In the genomic region with DNA sequence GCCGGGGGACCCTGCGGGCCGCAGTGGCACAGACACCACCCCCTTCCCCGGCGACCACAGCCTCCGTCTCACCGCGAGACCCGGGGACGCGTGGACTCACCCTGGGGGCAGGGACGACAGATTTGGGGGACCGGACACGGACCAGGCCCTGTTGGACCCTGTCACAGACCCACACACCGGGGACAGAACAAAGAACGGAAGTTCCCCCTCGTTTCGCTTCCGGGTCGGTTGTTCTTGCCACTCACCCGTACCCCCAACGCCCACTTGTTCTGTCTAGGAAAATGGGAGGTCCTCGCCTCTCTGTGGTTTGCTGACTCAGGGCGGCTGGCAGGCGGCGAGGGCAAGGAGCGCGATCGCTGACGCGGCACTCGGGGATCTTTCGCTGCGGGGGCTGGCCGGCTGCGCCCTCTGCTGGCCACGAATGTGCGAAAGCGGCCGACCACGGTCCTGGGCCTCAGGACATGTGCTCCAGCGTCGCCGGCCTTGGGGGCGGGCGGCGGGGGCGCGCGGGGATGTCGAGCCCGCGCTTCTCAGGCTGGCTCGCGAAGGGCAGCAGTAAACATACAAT, we compare ENCODE assay signal across 1 cellular context.
TF ChIP-seq lines count a peak whose summit lies in the region.

A gene (minus strand): TSS at position 189 of the 568 bp plus-strand sequence. CDS start 4,366 bp downstream, outside the sequence.

TF ChIP-seq in HepG2, 621 proteins besides CTCF, POLR2A, EP300 and RAD21 (continued from another document and continues in another):
- TF ChIP-seq, protein P1, sequence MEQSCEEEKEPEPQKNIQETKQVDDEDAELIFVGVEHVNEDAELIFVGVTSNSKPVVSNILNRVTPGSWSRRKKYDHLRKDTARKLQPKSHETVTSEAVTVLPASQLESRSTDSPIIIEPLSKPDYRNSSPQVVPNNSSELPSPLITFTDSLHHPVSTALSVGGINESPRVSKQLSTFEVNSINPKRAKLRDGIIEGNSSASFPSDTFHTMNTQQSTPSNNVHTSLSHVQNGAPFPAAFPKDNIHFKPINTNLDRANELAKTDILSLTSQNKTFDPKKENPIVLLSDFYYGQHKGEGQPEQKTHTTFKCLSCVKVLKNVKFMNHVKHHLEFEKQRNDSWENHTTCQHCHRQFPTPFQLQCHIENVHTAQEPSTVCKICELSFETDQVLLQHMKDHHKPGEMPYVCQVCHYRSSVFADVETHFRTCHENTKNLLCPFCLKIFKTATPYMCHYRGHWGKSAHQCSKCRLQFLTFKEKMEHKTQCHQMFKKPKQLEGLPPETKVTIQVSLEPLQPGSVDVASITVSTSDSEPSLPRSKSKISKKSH (CRISPR knock-in tag; IDR thresholded peaks at IDR 0.05; ENCODE audit: borderline replicate concordance) = peak; percentile 64; the same call in 1 of the 2 replicates
- TF ChIP-seq ZSCAN25 (CRISPR knock-in tag; IDR thresholded peaks at IDR 0.05) = no peak; the same call in none of the 2 replicates
- TF ChIP-seq MYNN (CRISPR knock-in tag; IDR thresholded peaks at IDR 0.05; ENCODE audit: low read depth) = no peak; the same call in 1 of the 2 replicates
- no peak for TF ChIP-seq ZNF468 (CRISPR knock-in tag; IDR thresholded peaks at IDR 0.05)
- no peak for TF ChIP-seq ZNF672 (CRISPR knock-in tag; IDR thresholded peaks at IDR 0.05)
- TF ChIP-seq ZFYVE20 (CRISPR knock-in tag; IDR thresholded peaks at IDR 0.05; ENCODE audit: borderline replicate concordance, low read depth) = 0 out of 2 replicates have a peak, but pooled peaks have one; percentile 31
- no peak for TF ChIP-seq ZNF737 (CRISPR knock-in tag; IDR thresholded peaks at IDR 0.05; ENCODE audit: borderline replicate concordance)
- TF ChIP-seq FOSL2 (CRISPR knock-in tag; IDR thresholded peaks at IDR 0.05) = peak; percentile 89
- TF ChIP-seq, protein P2, sequence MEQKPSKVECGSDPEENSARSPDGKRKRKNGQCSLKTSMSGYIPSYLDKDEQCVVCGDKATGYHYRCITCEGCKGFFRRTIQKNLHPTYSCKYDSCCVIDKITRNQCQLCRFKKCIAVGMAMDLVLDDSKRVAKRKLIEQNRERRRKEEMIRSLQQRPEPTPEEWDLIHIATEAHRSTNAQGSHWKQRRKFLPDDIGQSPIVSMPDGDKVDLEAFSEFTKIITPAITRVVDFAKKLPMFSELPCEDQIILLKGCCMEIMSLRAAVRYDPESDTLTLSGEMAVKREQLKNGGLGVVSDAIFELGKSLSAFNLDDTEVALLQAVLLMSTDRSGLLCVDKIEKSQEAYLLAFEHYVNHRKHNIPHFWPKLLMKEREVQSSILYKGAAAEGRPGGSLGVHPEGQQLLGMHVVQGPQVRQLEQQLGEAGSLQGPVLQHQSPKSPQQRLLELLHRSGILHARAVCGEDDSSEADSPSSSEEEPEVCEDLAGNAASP (CRISPR knock-in tag; IDR thresholded peaks at IDR 0.05; ENCODE audit: borderline replicate concordance) = no peak; the same call in 1 of the 2 replicates
- TF ChIP-seq CEBPB (IDR thresholded peaks at IDR 0.05; ENCODE audit: borderline replicate concordance, low read depth, low read length) = no peak
- TF ChIP-seq, protein P3, sequence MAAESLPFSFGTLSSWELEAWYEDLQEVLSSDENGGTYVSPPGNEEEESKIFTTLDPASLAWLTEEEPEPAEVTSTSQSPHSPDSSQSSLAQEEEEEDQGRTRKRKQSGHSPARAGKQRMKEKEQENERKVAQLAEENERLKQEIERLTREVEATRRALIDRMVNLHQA (CRISPR knock-in tag; IDR thresholded peaks at IDR 0.05) = no peak
- TF ChIP-seq PLRG1 (conservative IDR thresholded peaks at IDR 0.05) = no peak
- TF ChIP-seq, protein P4, sequence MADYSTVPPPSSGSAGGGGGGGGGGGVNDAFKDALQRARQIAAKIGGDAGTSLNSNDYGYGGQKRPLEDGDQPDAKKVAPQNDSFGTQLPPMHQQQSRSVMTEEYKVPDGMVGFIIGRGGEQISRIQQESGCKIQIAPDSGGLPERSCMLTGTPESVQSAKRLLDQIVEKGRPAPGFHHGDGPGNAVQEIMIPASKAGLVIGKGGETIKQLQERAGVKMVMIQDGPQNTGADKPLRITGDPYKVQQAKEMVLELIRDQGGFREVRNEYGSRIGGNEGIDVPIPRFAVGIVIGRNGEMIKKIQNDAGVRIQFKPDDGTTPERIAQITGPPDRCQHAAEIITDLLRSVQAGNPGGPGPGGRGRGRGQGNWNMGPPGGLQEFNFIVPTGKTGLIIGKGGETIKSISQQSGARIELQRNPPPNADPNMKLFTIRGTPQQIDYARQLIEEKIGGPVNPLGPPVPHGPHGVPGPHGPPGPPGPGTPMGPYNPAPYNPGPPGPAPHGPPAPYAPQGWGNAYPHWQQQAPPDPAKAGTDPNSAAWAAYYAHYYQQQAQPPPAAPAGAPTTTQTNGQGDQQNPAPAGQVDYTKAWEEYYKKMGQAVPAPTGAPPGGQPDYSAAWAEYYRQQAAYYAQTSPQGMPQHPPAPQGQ (CRISPR knock-in tag; IDR thresholded peaks at IDR 0.05; ENCODE audit: borderline replicate concordance) = peak; percentile 96; the same call in 1 of the 2 replicates
- TF ChIP-seq, protein P5, sequence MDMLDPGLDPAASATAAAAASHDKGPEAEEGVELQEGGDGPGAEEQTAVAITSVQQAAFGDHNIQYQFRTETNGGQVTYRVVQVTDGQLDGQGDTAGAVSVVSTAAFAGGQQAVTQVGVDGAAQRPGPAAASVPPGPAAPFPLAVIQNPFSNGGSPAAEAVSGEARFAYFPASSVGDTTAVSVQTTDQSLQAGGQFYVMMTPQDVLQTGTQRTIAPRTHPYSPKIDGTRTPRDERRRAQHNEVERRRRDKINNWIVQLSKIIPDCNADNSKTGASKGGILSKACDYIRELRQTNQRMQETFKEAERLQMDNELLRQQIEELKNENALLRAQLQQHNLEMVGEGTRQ (IDR thresholded peaks at IDR 0.05; ENCODE audit: low read depth, low read length) = no peak
- TF ChIP-seq, protein P5 (CRISPR knock-in tag; IDR thresholded peaks at IDR 0.05; ENCODE audit: borderline replicate concordance) = peak; percentile 41; the same call in 1 of the 2 replicates
- TF ChIP-seq ZNF816 (CRISPR knock-in tag; IDR thresholded peaks at IDR 0.05; ENCODE audit: borderline replicate concordance) = peak; percentile 79
- TF ChIP-seq CBFB (CRISPR knock-in tag; IDR thresholded peaks at IDR 0.05) = peak; percentile 78
- peak; percentile 82 for TF ChIP-seq GFI1 (CRISPR knock-in tag; IDR thresholded peaks at IDR 0.05; ENCODE audit: borderline replicate concordance)
- TF ChIP-seq, protein P6, sequence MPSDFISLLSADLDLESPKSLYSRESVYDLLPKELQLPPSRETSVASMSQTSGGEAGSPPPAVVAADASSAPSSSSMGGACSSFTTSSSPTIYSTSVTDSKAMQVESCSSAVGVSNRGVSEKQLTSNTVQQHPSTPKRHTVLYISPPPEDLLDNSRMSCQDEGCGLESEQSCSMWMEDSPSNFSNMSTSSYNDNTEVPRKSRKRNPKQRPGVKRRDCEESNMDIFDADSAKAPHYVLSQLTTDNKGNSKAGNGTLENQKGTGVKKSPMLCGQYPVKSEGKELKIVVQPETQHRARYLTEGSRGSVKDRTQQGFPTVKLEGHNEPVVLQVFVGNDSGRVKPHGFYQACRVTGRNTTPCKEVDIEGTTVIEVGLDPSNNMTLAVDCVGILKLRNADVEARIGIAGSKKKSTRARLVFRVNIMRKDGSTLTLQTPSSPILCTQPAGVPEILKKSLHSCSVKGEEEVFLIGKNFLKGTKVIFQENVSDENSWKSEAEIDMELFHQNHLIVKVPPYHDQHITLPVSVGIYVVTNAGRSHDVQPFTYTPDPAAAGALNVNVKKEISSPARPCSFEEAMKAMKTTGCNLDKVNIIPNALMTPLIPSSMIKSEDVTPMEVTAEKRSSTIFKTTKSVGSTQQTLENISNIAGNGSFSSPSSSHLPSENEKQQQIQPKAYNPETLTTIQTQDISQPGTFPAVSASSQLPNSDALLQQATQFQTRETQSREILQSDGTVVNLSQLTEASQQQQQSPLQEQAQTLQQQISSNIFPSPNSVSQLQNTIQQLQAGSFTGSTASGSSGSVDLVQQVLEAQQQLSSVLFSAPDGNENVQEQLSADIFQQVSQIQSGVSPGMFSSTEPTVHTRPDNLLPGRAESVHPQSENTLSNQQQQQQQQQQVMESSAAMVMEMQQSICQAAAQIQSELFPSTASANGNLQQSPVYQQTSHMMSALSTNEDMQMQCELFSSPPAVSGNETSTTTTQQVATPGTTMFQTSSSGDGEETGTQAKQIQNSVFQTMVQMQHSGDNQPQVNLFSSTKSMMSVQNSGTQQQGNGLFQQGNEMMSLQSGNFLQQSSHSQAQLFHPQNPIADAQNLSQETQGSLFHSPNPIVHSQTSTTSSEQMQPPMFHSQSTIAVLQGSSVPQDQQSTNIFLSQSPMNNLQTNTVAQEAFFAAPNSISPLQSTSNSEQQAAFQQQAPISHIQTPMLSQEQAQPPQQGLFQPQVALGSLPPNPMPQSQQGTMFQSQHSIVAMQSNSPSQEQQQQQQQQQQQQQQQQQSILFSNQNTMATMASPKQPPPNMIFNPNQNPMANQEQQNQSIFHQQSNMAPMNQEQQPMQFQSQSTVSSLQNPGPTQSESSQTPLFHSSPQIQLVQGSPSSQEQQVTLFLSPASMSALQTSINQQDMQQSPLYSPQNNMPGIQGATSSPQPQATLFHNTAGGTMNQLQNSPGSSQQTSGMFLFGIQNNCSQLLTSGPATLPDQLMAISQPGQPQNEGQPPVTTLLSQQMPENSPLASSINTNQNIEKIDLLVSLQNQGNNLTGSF (CRISPR knock-in tag; IDR thresholded peaks at IDR 0.05) = no peak
- no peak for TF ChIP-seq WIZ (CRISPR knock-in tag; IDR thresholded peaks at IDR 0.05)
- TF ChIP-seq XRCC5 (optimal IDR thresholded peaks at IDR 0.05; ENCODE audit: low read length) = peak; percentile 96
- TF ChIP-seq SMARCC2 (IDR thresholded peaks at IDR 0.05) = no peak
- TF ChIP-seq, protein P7, sequence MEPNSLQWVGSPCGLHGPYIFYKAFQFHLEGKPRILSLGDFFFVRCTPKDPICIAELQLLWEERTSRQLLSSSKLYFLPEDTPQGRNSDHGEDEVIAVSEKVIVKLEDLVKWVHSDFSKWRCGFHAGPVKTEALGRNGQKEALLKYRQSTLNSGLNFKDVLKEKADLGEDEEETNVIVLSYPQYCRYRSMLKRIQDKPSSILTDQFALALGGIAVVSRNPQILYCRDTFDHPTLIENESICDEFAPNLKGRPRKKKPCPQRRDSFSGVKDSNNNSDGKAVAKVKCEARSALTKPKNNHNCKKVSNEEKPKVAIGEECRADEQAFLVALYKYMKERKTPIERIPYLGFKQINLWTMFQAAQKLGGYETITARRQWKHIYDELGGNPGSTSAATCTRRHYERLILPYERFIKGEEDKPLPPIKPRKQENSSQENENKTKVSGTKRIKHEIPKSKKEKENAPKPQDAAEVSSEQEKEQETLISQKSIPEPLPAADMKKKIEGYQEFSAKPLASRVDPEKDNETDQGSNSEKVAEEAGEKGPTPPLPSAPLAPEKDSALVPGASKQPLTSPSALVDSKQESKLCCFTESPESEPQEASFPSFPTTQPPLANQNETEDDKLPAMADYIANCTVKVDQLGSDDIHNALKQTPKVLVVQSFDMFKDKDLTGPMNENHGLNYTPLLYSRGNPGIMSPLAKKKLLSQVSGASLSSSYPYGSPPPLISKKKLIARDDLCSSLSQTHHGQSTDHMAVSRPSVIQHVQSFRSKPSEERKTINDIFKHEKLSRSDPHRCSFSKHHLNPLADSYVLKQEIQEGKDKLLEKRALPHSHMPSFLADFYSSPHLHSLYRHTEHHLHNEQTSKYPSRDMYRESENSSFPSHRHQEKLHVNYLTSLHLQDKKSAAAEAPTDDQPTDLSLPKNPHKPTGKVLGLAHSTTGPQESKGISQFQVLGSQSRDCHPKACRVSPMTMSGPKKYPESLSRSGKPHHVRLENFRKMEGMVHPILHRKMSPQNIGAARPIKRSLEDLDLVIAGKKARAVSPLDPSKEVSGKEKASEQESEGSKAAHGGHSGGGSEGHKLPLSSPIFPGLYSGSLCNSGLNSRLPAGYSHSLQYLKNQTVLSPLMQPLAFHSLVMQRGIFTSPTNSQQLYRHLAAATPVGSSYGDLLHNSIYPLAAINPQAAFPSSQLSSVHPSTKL (CRISPR knock-in tag; IDR thresholded peaks at IDR 0.05) = peak; percentile 79
- TF ChIP-seq TBX3 (IDR thresholded peaks at IDR 0.05; ENCODE audit: borderline replicate concordance) = peak; percentile 46; the same call in 1 of the 2 replicates
- TF ChIP-seq KAT7 (CRISPR knock-in tag; IDR thresholded peaks at IDR 0.05; ENCODE audit: borderline replicate concordance) = peak; percentile 88
- TF ChIP-seq SOX13 (IDR thresholded peaks at IDR 0.05) = peak; percentile 68
- peak in 1 of 2 experiments; percentile 88; a peak in 2 of 4 replicates for TF ChIP-seq SOX13 (CRISPR knock-in tag; conservative IDR thresholded peaks at IDR 0.05 in 1 of 2, IDR thresholded peaks at IDR 0.05 in 1 of 2)
- TF ChIP-seq GTF2F1 (IDR thresholded peaks at IDR 0.05; ENCODE audit: low read length) = no peak
- TF ChIP-seq ZNF543 (CRISPR knock-in tag; IDR thresholded peaks at IDR 0.05) = peak; percentile 78; the same call in 1 of the 2 replicates
- TF ChIP-seq ZNF124 (CRISPR knock-in tag; IDR thresholded peaks at IDR 0.05) = peak; percentile 97
- no peak for TF ChIP-seq U2AF2 (IDR thresholded peaks at IDR 0.05; ENCODE audit: low read depth, low read length)
- TF ChIP-seq ZNF557 (CRISPR knock-in tag; IDR thresholded peaks at IDR 0.05) = no peak
- no peak for TF ChIP-seq FOSL1 (CRISPR knock-in tag; IDR thresholded peaks at IDR 0.05; ENCODE audit: borderline replicate concordance)
- TF ChIP-seq ZNF777 (CRISPR knock-in tag; IDR thresholded peaks at IDR 0.05) = no peak; the same call in 1 of the 2 replicates
- TF ChIP-seq CC2D1A (CRISPR knock-in tag; IDR thresholded peaks at IDR 0.05) = no peak
- TF ChIP-seq, protein P8, sequence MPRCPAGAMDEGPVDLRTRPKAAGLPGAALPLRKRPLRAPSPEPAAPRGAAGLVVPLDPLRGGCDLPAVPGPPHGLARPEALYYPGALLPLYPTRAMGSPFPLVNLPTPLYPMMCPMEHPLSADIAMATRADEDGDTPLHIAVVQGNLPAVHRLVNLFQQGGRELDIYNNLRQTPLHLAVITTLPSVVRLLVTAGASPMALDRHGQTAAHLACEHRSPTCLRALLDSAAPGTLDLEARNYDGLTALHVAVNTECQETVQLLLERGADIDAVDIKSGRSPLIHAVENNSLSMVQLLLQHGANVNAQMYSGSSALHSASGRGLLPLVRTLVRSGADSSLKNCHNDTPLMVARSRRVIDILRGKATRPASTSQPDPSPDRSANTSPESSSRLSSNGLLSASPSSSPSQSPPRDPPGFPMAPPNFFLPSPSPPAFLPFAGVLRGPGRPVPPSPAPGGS (CRISPR knock-in tag; IDR thresholded peaks at IDR 0.05) = peak; percentile 87
- TF ChIP-seq TBX2 (CRISPR knock-in tag; IDR thresholded peaks at IDR 0.05; ENCODE audit: borderline replicate concordance) = peak; percentile 88
- peak; percentile 95 for TF ChIP-seq YEATS4 (CRISPR knock-in tag; IDR thresholded peaks at IDR 0.05; ENCODE audit: borderline replicate concordance)
- TF ChIP-seq EHMT2 (IDR thresholded peaks at IDR 0.05; ENCODE audit: borderline replicate concordance, low read depth, low read length) = no peak
- peak; percentile 85 for TF ChIP-seq ZNF891 (CRISPR knock-in tag; IDR thresholded peaks at IDR 0.05)
- TF ChIP-seq, protein P9, sequence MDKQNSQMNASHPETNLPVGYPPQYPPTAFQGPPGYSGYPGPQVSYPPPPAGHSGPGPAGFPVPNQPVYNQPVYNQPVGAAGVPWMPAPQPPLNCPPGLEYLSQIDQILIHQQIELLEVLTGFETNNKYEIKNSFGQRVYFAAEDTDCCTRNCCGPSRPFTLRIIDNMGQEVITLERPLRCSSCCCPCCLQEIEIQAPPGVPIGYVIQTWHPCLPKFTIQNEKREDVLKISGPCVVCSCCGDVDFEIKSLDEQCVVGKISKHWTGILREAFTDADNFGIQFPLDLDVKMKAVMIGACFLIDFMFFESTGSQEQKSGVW (CRISPR knock-in tag; IDR thresholded peaks at IDR 0.05; ENCODE audit: borderline replicate concordance) = 0 out of 2 replicates have a peak, but pooled peaks have one; percentile 54
